28 cellular contexts compared by ENCODE assay signal in the genomic region with DNA sequence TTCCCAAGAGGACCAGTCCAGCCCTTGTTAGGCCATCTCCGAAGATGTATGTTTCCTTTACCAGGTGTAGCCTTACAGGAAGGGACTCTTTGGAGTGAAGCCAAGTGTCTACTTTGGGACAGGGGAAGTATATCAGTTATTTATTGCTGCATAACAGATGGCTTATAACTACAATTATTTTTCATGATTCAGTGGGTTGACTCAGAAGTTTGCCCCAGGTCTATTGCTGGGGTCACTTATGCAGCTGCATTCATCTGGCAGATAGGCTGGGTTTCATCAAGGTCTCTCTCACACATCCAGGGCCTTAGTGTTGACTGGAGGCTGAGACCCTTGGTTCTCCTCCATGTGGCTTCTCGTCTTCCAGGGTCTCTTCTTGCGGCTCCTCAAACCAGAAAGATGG.
"Had no signal": no experiment of that assay in that cellular context is flagged by ENCODE, and none has a peak within 500 bp of the region (broad histone marks: within the 10 kb centered on the region; RNA-seq: fewer than 3 reads in every experiment).

No MANE protein-coding gene starts in this region.

- H3K9me3 ChIP-seq: ascending aorta, gastrocnemius medialis, left ventricle myocardium inferior, mucosa of descending colon, right atrium auricular region, uterus had no signal

- H3K27me3 ChIP-seq: ascending aorta, dorsolateral prefrontal cortex, gastrocnemius medialis, hepatocyte, right atrium auricular region, uterus had no signal

- DNase-seq: activated CD4-positive, alpha-beta memory T cell treated with anti-CD3 and anti-CD28 coated beads for 36 hours; activated CD4-positive, alpha-beta T cell treated with anti-CD3 and anti-CD28 coated beads, Interleukin-2, amount 10 ng/mL, durations not matched to agents 24 days and 14 days; activated CD4-positive, CD25-positive, alpha-beta regulatory T cell treated with anti-CD3 and anti-CD28 coated beads, Interleukin-2, amount 50 U/mL, for 72 hours; activated CD8-positive, alpha-beta memory T cell treated with anti-CD3 and anti-CD28 coated beads, Interleukin-2, amount 50 U/mL, for 4 hours; activated effector memory CD4-positive, alpha-beta T cell treated with anti-CD3 and anti-CD28 coated beads, Interleukin-2, amount 50 U/mL, for 16 hours; activated naive CD4-positive, alpha-beta T cell treated with anti-CD3 and anti-CD28 coated beads for 36 hours; activated naive CD8-positive, alpha-beta T cell treated with anti-CD3 and anti-CD28 coated beads, Interleukin-2, amount 10 ng/mL, durations not matched to agents 7 days and 5 days; activated T-cell treated with anti-CD3 and anti-CD28 coated beads, Interleukin-2, amount 50 U/mL, for 1 hour; dorsolateral prefrontal cortex; effector memory CD4-positive, alpha-beta T cell; erythroblast; gastrocnemius medialis; islet precursor cell; left ventricle myocardium inferior; mucosa of descending colon; stimulated activated CD4-positive, alpha-beta T cell treated with anti-CD3 and anti-CD28 coated beads, Interleukin-1b, Interleukin-23, amount 100 ng/mL, for 48 hours; stimulated activated CD4-positive, alpha-beta T cell treated with anti-CD3 and anti-CD28 coated beads, Interleukin-4, amount 100 ng/mL, for 4 hours; stimulated activated CD8-positive, alpha-beta memory T cell treated with anti-CD3 and anti-CD28 coated beads, Interleukin-4, amount 100 ng/mL, for 48 hours; stimulated activated naive CD8-positive, alpha-beta T cell treated with anti-CD3 and anti-CD28 coated beads, Interleukin-15, amount 100 ng/mL, for 72 hours; substantia nigra; uterus had no signal

- H3K36me3 ChIP-seq: ascending aorta, gastrocnemius medialis, left ventricle myocardium inferior, right atrium auricular region, uterus had no signal

- H3K4me3 ChIP-seq: ascending aorta, coronary artery, dorsolateral prefrontal cortex, gastrocnemius medialis, hepatocyte, left ventricle myocardium inferior, mucosa of descending colon, right atrium auricular region, smooth muscle cell, uterus had no signal

- ATAC-seq: gastrocnemius medialis; mucosa of descending colon; natural killer cell treated with Interleukin-12 subunit alpha and Interleukin-12 subunit beta and Interleukin-15 and Interleukin-18, amount 100 ng/mL, for 72 hours; stimulated activated memory B cell treated with anti-CD40 and anti-IgM and Interleukin-4, amounts not matched to agents 10 μg/mL and 1 μg/mL and 100 μg/mL, for 72 hours; stimulated activated naive CD8-positive, alpha-beta T cell treated with anti-CD3 and anti-CD28 coated beads, Interleukin-15, amount 100 ng/mL, for 72 hours had no signal

- H3K27ac ChIP-seq: ascending aorta, coronary artery, dorsolateral prefrontal cortex, gastrocnemius medialis, hepatocyte, left ventricle myocardium inferior, right atrium auricular region, uterus had no signal

- H3K4me1 ChIP-seq: ascending aorta, gastrocnemius medialis, left ventricle myocardium inferior, right atrium auricular region, uterus had no signal
